Comparison of ENCODE assay signal across 29 cellular contexts in genomic region chr5:29469581-29469980, GRCh38.
"Had no signal": no experiment of that assay in that cellular context is flagged by ENCODE, and none has a peak within 500 bp of the region (broad histone marks: within the 10 kb centered on the region; RNA-seq: fewer than 3 reads in every experiment).

No MANE protein-coding gene starts in this region.

- H3K27ac Mint-ChIP-seq: naive thymus-derived CD8-positive, alpha-beta T cell; natural killer cell treated with Interleukin-12 subunit alpha and Interleukin-12 subunit beta and Interleukin-15 and Interleukin-18, amount 100 ng/mL, for 72 hours; nephron progenitor cell; stimulated activated memory B cell treated with anti-CD40 and anti-IgM and Interleukin-4, amounts not matched to agents 10 μg/mL and 1 μg/mL and 100 μg/mL, for 72 hours; stimulated activated naive CD8-positive, alpha-beta T cell treated with anti-CD3 and anti-CD28 coated beads, Interleukin-15, amount 100 ng/mL, for 72 hours; type B pancreatic cell had no signal

- H3K27ac ChIP-seq: neutrophil, pancreas, psoas muscle, right lobe of liver, sigmoid colon, suprapubic skin, testis, tibial artery, transverse colon, upper lobe of right lung, uterus had no signal

- H3K36me3 ChIP-seq: neutrophil, pancreas, right lobe of liver, sigmoid colon, suprapubic skin, tibial artery, transverse colon, upper lobe of right lung, uterus had no signal

- H3K36me3 Mint-ChIP-seq: naive thymus-derived CD8-positive, alpha-beta T cell; natural killer cell treated with Interleukin-12 subunit alpha and Interleukin-12 subunit beta and Interleukin-15 and Interleukin-18, amount 100 ng/mL, for 72 hours; stimulated activated memory B cell treated with anti-CD40 and anti-IgM and Interleukin-4, amounts not matched to agents 10 μg/mL and 1 μg/mL and 100 μg/mL, for 72 hours; type B pancreatic cell had no signal

- H3K9me3 Mint-ChIP-seq: nephron progenitor cell had no signal

- H3K27me3 ChIP-seq: neutrophil, pancreas, right lobe of liver, sigmoid colon, suprapubic skin, testis, tibial artery, transverse colon, upper lobe of right lung, uterus had no signal

- H3K4me3 Mint-ChIP-seq: naive thymus-derived CD8-positive, alpha-beta T cell; natural killer cell treated with Interleukin-12 subunit alpha and Interleukin-12 subunit beta and Interleukin-15 and Interleukin-18, amount 100 ng/mL, for 72 hours; nephron progenitor cell; neural crest cell; stimulated activated memory B cell treated with anti-CD40 and anti-IgM and Interleukin-4, amounts not matched to agents 10 μg/mL and 1 μg/mL and 100 μg/mL, for 72 hours; stimulated activated naive CD8-positive, alpha-beta T cell treated with anti-CD3 and anti-CD28 coated beads, Interleukin-15, amount 100 ng/mL, for 72 hours; type B pancreatic cell had no signal

- H3K4me1 Mint-ChIP-seq: naive thymus-derived CD8-positive, alpha-beta T cell; nephron progenitor cell; neural crest cell; stimulated activated memory B cell treated with anti-CD40 and anti-IgM and Interleukin-4, amounts not matched to agents 10 μg/mL and 1 μg/mL and 100 μg/mL, for 72 hours; stimulated activated naive CD8-positive, alpha-beta T cell treated with anti-CD3 and anti-CD28 coated beads, Interleukin-15, amount 100 ng/mL, for 72 hours had no signal

- H3K4me3 ChIP-seq: pancreas, psoas muscle, right lobe of liver, sigmoid colon, suprapubic skin, testis, tibial artery, transverse colon, upper lobe of right lung, uterus had no signal

- H3K4me1 ChIP-seq: pancreas, psoas muscle, right lobe of liver, sigmoid colon, suprapubic skin, testis, tibial artery, transverse colon, upper lobe of right lung, uterus had no signal

- H3K27me3 Mint-ChIP-seq: naive thymus-derived CD8-positive, alpha-beta T cell; natural killer cell treated with Interleukin-12 subunit alpha and Interleukin-12 subunit beta and Interleukin-15 and Interleukin-18, amount 100 ng/mL, for 72 hours; stimulated activated memory B cell treated with anti-CD40 and anti-IgM and Interleukin-4, amounts not matched to agents 10 μg/mL and 1 μg/mL and 100 μg/mL, for 72 hours; stimulated activated naive CD8-positive, alpha-beta T cell treated with anti-CD3 and anti-CD28 coated beads, Interleukin-15, amount 100 ng/mL, for 72 hours; type B pancreatic cell had no signal

- DNase-seq: naive thymus-derived CD8-positive, alpha-beta T cell; nephron progenitor cell; nucleus accumbens; pancreas; psoas muscle; right cardiac atrium; right lobe of liver; sigmoid colon; small intestine; stimulated activated CD4-positive, alpha-beta T cell treated with anti-CD3 and anti-CD28 coated beads, Interleukin-15, amount 100 ng/mL, for 24 hours; stimulated activated CD4-positive, alpha-beta T cell treated with anti-CD3 and anti-CD28 coated beads, Interleukin-2, amount 100 ng/mL, for 24 hours; stimulated activated CD4-positive, alpha-beta T cell treated with anti-CD3 and anti-CD28 coated beads, Interleukin-4, amount 100 ng/mL, for 1 hour; stimulated activated CD4-positive, alpha-beta T cell treated with anti-CD3 and anti-CD28 coated beads, Interleukin-4, amount 100 ng/mL, for 4 hours; stimulated activated CD8-positive, alpha-beta memory T cell treated with anti-CD3 and anti-CD28 coated beads, Interleukin-4, amount 100 ng/mL, for 48 hours; stimulated activated naive CD4-positive, alpha-beta T cell; stimulated activated naive CD8-positive, alpha-beta T cell treated with anti-CD3 and anti-CD28 coated beads, Interleukin-15, amount 100 ng/mL, for 72 hours; stimulated activated naive CD8-positive, alpha-beta T cell treated with anti-CD3 and anti-CD28 coated beads, Interleukin-15, Interleukin-2, amounts not matched to agents 100 U/mL and 50 U/mL, for 24 hours; substantia nigra; testis; tibial artery; transverse colon; upper lobe of right lung; uterus had no signal

- H3K9me3 ChIP-seq: neutrophil, pancreas, psoas muscle, right lobe of liver, sigmoid colon, testis, tibial artery, transverse colon, upper lobe of right lung, uterus had no signal
